In the genomic region with DNA sequence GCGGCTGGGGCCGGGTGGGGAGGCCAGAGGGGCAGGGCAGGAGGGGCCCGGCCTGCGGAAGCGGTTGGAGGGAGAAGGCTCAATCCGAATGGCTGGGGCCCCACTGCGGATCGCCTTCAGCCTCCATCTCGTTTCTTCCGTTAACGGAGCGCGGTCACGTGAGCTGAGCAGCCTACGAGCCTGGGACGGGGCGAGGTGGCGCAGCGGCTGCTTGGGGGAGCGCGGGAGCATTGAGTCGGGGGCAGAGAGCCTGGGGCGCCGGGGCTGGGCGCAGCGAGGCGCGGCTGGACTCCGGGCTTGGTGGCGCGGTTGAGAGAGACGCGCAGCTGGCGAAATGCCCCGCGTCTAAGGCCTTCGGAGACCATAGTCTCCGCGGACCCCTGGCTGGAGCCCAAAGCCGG, we compare ENCODE assay signal across 8 cellular contexts.
A peak's percentile ranks its signal among the peaks of the same experiment; 100 is the strongest.
DNase-seq lines count a peak whose midpoint lies in the region; ATAC-seq, FAIRE-seq and TF ChIP-seq lines count a peak whose summit lies in the region.
"Not testable (repeated sequence)": the region's sequence is repeated elsewhere in the genome, so short reads cannot be mapped to it uniquely, and the experiment has no call there.

No MANE protein-coding gene starts in this region.

- peak overlapping the region; percentile 97 for H3K27ac ChIP-seq in angular gyrus (ENCODE audit: low read depth, low read length)

- TF ChIP-seq CTCF in D721Med (IDR thresholded peaks at IDR 0.05; ENCODE audit: insufficient read depth, missing control alignments) (peak; percentile 28), neural crest cell (conservative IDR thresholded peaks at IDR 0.05) (peak; percentile 44)

- not testable (repeated sequence) for H3K27me3 Mint-ChIP-seq in neural crest cell (ENCODE audit: low read depth)

- DNase-seq in D721Med (ENCODE audit: insufficient read length, low spot score) (peak; percentile 35), T-helper 2 cell (peak; percentile 65 to 94 (median 82)), Right ventricle myocardium inferior (ENCODE audit: missing footprints) (peak; percentile 95), neural crest cell (ENCODE audit: low read depth, low spot score) (peak; percentile 67)
- DNase-seq in stimulated activated CD8-positive, alpha-beta memory T cell treated with anti-CD3 and anti-CD28 coated beads, Interleukin-4, amount 100 ng/mL, for 48 hours, result peak; percentile 92

- H3K9me3 Mint-ChIP-seq in neural crest cell, result not testable (repeated sequence)

- intact Hi-C loops in Right ventricle myocardium inferior (cut with DNase I), result not testable (repeated sequence)

- peak overlapping the region; percentile 85 for H3K4me3 Mint-ChIP-seq in neural crest cell

- ATAC-seq in GM21423 (IDR thresholded peaks at IDR 0.05; ENCODE audit: unreplicated experiment) (peak; percentile 65), HG03469 (IDR thresholded peaks at IDR 0.05; ENCODE audit: unreplicated experiment) (peak; percentile 37), Right ventricle myocardium inferior (peak; percentile 83)

- FAIRE-seq in D721Med (lab: Jason Lieb, UNC), result not testable (repeated sequence)

- H3K27ac Mint-ChIP-seq in neural crest cell (ENCODE audit: unreplicated experiment), result peak overlapping the region; percentile 90

- H3K36me3 Mint-ChIP-seq in neural crest cell (ENCODE audit: low read depth), result peaks cover 13% of the 10 kb centered on the region

- H3K4me1 Mint-ChIP-seq in neural crest cell, result peaks cover 27% of the 10 kb centered on the region

Comparison
In these comparisons a context has a peak if more than half of its experiments do, and no peak if none do; other contexts are left out.
1. Peak in every context shown above with its lines: DNase-seq, ATAC-seq and H3K27ac ChIP-seq.
2. DNase-seq: peak in every context shown above with its lines; median percentile 95 in Right ventricle myocardium inferior; 92 in stimulated activated CD8-positive, alpha-beta memory T cell treated with anti-CD3 and anti-CD28 coated beads, Interleukin-4, amount 100 ng/mL, for 48 hours; 82 in T-helper 2 cell; 67 in neural crest cell; 35 in D721Med.